1 cellular context compared by ENCODE assay signal in the genomic region with DNA sequence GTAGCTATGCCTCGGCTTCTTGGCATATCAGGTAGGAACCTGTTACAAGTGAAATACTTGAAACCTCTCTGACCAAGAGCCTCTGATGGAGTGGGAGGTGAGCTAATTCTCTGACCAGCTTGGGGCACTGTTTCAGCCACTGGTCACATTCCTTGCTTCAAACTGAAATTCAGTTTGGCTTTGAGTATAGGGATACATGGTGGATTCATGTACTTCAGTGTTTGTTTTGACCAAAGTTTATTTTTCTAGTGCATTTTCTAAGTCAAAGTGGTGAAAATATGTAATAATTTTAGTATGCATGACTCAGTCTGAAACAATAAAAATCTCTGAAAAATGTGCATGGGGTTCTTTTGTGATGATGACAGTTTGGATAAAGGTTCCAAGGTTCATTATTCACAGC.
TF ChIP-seq lines count a peak whose summit lies in the region.

No MANE protein-coding gene starts in this region.

TF ChIP-seq in GM23338, 12 proteins besides CTCF, POLR2A, EP300 and RAD21 (continued from another document):
- TF ChIP-seq, protein P1, sequence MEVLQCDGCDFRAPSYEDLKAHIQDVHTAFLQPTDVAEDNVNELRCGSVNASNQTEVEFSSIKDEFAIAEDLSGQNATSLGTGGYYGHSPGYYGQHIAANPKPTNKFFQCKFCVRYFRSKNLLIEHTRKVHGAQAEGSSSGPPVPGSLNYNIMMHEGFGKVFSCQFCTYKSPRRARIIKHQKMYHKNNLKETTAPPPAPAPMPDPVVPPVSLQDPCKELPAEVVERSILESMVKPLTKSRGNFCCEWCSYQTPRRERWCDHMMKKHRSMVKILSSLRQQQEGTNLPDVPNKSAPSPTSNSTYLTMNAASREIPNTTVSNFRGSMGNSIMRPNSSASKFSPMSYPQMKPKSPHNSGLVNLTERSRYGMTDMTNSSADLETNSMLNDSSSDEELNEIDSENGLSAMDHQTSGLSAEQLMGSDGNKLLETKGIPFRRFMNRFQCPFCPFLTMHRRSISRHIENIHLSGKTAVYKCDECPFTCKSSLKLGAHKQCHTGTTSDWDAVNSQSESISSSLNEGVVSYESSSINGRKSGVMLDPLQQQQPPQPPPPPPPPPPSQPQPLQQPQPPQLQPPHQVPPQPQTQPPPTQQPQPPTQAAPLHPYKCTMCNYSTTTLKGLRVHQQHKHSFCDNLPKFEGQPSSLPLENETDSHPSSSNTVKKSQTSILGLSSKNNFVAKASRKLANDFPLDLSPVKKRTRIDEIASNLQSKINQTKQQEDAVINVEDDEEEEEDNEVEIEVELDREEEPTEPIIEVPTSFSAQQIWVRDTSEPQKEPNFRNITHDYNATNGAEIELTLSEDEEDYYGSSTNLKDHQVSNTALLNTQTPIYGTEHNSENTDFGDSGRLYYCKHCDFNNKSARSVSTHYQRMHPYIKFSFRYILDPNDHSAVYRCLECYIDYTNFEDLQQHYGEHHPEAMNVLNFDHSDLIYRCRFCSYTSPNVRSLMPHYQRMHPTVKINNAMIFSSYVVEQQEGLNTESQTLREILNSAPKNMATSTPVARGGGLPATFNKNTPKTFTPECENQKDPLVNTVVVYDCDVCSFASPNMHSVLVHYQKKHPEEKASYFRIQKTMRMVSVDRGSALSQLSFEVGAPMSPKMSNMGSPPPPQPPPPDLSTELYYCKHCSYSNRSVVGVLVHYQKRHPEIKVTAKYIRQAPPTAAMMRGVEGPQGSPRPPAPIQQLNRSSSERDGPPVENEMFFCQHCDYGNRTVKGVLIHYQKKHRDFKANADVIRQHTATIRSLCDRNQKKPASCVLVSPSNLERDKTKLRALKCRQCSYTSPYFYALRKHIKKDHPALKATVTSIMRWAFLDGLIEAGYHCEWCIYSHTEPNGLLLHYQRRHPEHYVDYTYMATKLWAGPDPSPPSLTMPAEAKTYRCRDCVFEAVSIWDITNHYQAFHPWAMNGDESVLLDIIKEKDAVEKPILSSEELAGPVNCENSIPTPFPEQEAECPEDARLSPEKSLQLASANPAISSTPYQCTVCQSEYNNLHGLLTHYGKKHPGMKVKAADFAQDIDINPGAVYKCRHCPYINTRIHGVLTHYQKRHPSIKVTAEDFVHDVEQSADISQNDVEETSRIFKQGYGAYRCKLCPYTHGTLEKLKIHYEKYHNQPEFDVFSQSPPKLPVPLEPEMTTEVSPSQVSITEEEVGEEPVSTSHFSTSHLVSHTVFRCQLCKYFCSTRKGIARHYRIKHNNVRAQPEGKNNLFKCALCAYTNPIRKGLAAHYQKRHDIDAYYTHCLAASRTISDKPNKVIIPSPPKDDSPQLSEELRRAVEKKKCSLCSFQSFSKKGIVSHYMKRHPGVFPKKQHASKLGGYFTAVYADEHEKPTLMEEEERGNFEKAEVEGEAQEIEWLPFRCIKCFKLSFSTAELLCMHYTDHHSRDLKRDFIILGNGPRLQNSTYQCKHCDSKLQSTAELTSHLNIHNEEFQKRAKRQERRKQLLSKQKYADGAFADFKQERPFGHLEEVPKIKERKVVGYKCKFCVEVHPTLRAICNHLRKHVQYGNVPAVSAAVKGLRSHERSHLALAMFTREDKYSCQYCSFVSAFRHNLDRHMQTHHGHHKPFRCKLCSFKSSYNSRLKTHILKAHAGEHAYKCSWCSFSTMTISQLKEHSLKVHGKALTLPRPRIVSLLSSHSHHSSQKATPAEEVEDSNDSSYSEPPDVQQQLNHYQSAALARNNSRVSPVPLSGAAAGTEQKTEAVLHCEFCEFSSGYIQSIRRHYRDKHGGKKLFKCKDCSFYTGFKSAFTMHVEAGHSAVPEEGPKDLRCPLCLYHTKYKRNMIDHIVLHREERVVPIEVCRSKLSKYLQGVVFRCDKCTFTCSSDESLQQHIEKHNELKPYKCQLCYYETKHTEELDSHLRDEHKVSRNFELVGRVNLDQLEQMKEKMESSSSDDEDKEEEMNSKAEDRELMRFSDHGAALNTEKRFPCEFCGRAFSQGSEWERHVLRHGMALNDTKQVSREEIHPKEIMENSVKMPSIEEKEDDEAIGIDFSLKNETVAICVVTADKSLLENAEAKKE (CRISPR knock-in tag; IDR thresholded peaks at IDR 0.05): no peak
- TF ChIP-seq JUNB (IDR thresholded peaks at IDR 0.05; ENCODE audit: unreplicated experiment): no peak
- no peak for TF ChIP-seq EZH2phosphoT487 (IDR thresholded peaks at IDR 0.05; ENCODE audit: unreplicated experiment)
- no peak for TF ChIP-seq POLR2AphosphoS5 (IDR thresholded peaks at IDR 0.05; ENCODE audit: low read depth)
- TF ChIP-seq ZNF331 (CRISPR knock-in tag; IDR thresholded peaks at IDR 0.05; ENCODE audit: low read depth): no peak
- TF ChIP-seq, protein P2, sequence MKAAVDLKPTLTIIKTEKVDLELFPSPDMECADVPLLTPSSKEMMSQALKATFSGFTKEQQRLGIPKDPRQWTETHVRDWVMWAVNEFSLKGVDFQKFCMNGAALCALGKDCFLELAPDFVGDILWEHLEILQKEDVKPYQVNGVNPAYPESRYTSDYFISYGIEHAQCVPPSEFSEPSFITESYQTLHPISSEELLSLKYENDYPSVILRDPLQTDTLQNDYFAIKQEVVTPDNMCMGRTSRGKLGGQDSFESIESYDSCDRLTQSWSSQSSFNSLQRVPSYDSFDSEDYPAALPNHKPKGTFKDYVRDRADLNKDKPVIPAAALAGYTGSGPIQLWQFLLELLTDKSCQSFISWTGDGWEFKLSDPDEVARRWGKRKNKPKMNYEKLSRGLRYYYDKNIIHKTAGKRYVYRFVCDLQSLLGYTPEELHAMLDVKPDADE (IDR thresholded peaks at IDR 0.05): no peak
- TF ChIP-seq, protein P3, sequence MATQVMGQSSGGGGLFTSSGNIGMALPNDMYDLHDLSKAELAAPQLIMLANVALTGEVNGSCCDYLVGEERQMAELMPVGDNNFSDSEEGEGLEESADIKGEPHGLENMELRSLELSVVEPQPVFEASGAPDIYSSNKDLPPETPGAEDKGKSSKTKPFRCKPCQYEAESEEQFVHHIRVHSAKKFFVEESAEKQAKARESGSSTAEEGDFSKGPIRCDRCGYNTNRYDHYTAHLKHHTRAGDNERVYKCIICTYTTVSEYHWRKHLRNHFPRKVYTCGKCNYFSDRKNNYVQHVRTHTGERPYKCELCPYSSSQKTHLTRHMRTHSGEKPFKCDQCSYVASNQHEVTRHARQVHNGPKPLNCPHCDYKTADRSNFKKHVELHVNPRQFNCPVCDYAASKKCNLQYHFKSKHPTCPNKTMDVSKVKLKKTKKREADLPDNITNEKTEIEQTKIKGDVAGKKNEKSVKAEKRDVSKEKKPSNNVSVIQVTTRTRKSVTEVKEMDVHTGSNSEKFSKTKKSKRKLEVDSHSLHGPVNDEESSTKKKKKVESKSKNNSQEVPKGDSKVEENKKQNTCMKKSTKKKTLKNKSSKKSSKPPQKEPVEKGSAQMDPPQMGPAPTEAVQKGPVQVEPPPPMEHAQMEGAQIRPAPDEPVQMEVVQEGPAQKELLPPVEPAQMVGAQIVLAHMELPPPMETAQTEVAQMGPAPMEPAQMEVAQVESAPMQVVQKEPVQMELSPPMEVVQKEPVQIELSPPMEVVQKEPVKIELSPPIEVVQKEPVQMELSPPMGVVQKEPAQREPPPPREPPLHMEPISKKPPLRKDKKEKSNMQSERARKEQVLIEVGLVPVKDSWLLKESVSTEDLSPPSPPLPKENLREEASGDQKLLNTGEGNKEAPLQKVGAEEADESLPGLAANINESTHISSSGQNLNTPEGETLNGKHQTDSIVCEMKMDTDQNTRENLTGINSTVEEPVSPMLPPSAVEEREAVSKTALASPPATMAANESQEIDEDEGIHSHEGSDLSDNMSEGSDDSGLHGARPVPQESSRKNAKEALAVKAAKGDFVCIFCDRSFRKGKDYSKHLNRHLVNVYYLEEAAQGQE (IDR thresholded peaks at IDR 0.05; ENCODE audit: unreplicated experiment): no peak
